ENCODE assay signal across 16 cellular contexts in genomic region chr1:231091415-231091814, GRCh38. TPM values are rescaled to one million over a fixed set of nuclear protein-coding genes. Genes with fewer than 3 reads are reported as not detected.
DNase-seq lines count a peak whose midpoint lies in the region; ATAC-seq, FAIRE-seq and TF ChIP-seq lines count a peak whose summit lies in the region.
"Had no signal": no experiment of that assay in that cellular context is flagged by ENCODE, and none has a peak within 500 bp of the region (broad histone marks: within the 10 kb centered on the region; RNA-seq: fewer than 3 reads in every experiment).

No MANE protein-coding gene starts in this region.

- peak; percentile 9 for DNase-seq in activated CD8-positive, alpha-beta memory T cell treated with anti-CD3 and anti-CD28 coated beads, Interleukin-2, amount 10 ng/mL, durations not matched to agents 7 days and 5 days
- no peak for DNase-seq in activated CD8-positive, alpha-beta memory T cell treated with anti-CD3 and anti-CD28 coated beads, Interleukin-2, amount 50 U/mL, for 4 hours
- DNase-seq in HCT116 (ENCODE audit: low read depth, low spot score) (no peak), K562 (ENCODE audit: extremely low read depth in 1 of 4, low spot score in 3 of 4) (no peak), middle frontal gyrus (ENCODE audit: extremely low spot score, low spot score) (no peak), KG1 (lab: John Stamatoyannopoulos, UW) (no peak)
- DNase-seq: DMS79 treated with DMSO at 0.1 percent for 48 hours, GF-D8, GOT3 had no signal

- H3K9ac ChIP-seq in HCT116 (ENCODE audit: low read length) (no peak overlapping the region), K562 (ENCODE audit: insufficient read depth in 1 of 2, low read depth in 2 of 2, low read length in 2 of 2) (no peak overlapping the region)
- H3K9ac ChIP-seq: BLaER1 had no signal

- H3K4me3 Mint-ChIP-seq in activated CD8-positive, alpha-beta memory T cell treated with anti-CD3 and anti-CD28 coated beads, Interleukin-2, amount 10 ng/mL, durations not matched to agents 7 days and 5 days, result no peak overlapping the region
- H3K4me3 Mint-ChIP-seq: CD4-positive, alpha-beta memory T cell; H9 had no signal

- RAD21 ChIA-PET in HCT116 (lab: Charles Lee; ENCODE audit: low non-redundant PET in 1 of 2, low total read pairs in 2 of 2, uncharacterized antibody in 2 of 2, unreplicated experiment in 2 of 2), result interaction anchor here in 1 of 2 experiments (1.0 kb wide), 1 partner anchor 293 kb away, joined by 8 read pairs; no protein-coding TSS in a partner anchor

- peaks cover 0 to 7% of the 10 kb centered on the region in 2 experiments; a peak in 1 of 4 replicates for H3K4me1 ChIP-seq in HCT116 (ENCODE audit: control insufficient read depth in 1 of 2, insufficient read depth in 2 of 2, low read length in 2 of 2)
- peaks cover 0 to 5% of the 10 kb centered on the region in 2 experiments; a peak in 4 of 5 replicates for H3K4me1 ChIP-seq in K562 (replicated peaks in 1 of 2; ENCODE audit: control insufficient read depth in 2 of 2, insufficient read depth in 2 of 2, low read length in 2 of 2)

- no peaks in the 10 kb centered on the region for H4K20me1 ChIP-seq in HCT116 (ENCODE audit: insufficient read depth)
- H4K20me1 ChIP-seq in K562 (replicated peaks; ENCODE audit: control insufficient read depth, insufficient read depth, low read length), result no peaks in the 10 kb centered on the region
- H4K20me1 ChIP-seq: BLaER1 had no signal

- no peak for FAIRE-seq in K562 (lab: Jason Lieb, UNC)

- H3K27me3 ChIP-seq in HCT116 (ENCODE audit: insufficient read depth, low read length) (no peaks in the 10 kb centered on the region; the same call in 1 of the 2 replicates), K562 (ENCODE audit: control insufficient read depth in 2 of 2, insufficient read depth in 2 of 2, low read length in 2 of 2) (peaks cover 7 to 18% of the 10 kb centered on the region in 2 experiments; a peak in 4 of 5 replicates)
- H3K27me3 ChIP-seq: BLaER1 had no signal

- CTCF ChIA-PET in activated CD8-positive, alpha-beta memory T cell treated with anti-CD3 and anti-CD28 coated beads, Interleukin-2, amount 10 ng/mL, durations not matched to agents 7 days and 5 days (lab: Charles Lee), result interaction anchor here (1.0 to 2.6 kb wide), 5 partner anchors 15 to 175 kb away, joined by 3 to 9 read pairs (median 4); no protein-coding TSS in a partner anchor
- CTCF ChIA-PET in HCT116 (lab: Charles Lee) (interaction anchor here (1.0 to 2.3 kb wide), 7 partner anchors 10 to 349 kb away, joined by 3 to 7 read pairs (median 4); no protein-coding TSS in a partner anchor), K562 (lab: Yijun Ruan, JAX; ENCODE audit: low intra/inter-chr PET ratio) (interaction anchor here (0.9 to 4.1 kb wide), 3 partner anchors 120 to 174 kb away, joined by 4 to 15 read pairs (median 14); no protein-coding TSS in a partner anchor)

- WGBS in K562 (ENCODE audit: insufficient coverage, low coverage, missing lambda C conversion rate), result 6% methylated on average over 6 of the region's 6 CpGs

- H3K9me3 Mint-ChIP-seq in activated CD8-positive, alpha-beta memory T cell treated with anti-CD3 and anti-CD28 coated beads, Interleukin-2, amount 10 ng/mL, durations not matched to agents 7 days and 5 days (ENCODE audit: low read depth), result no peaks in the 10 kb centered on the region
- H3K9me3 Mint-ChIP-seq: CD14-positive monocyte; CD4-positive, alpha-beta memory T cell had no signal

- ATAC-seq in activated CD8-positive, alpha-beta memory T cell treated with anti-CD3 and anti-CD28 coated beads, Interleukin-2, amount 10 ng/mL, durations not matched to agents 7 days and 5 days, result no peak
- ATAC-seq in HCT116, result no peak
- ATAC-seq in K562, result peak; percentile 8; the same call in 2 of the 3 replicates
- no peak for ATAC-seq in HG03439 (IDR thresholded peaks at IDR 0.05; ENCODE audit: unreplicated experiment)

- H3K27ac Mint-ChIP-seq in activated CD8-positive, alpha-beta memory T cell treated with anti-CD3 and anti-CD28 coated beads, Interleukin-2, amount 10 ng/mL, durations not matched to agents 7 days and 5 days, result no peak overlapping the region
- H3K27ac Mint-ChIP-seq: CD4-positive, alpha-beta memory T cell; H9 had no signal

- no peak for TF ChIP-seq POLR2A in HCT116 (IDR thresholded peaks at IDR 0.05; ENCODE audit: borderline replicate concordance, extremely low read depth, insufficient read depth, insufficient read length)
- no peak for TF ChIP-seq POLR2A in K562 (conservative IDR thresholded peaks at IDR 0.05)

- H2AFZ ChIP-seq in HCT116 (ENCODE audit: low read depth, low read length, poor library complexity, severe bottlenecking) (peak overlapping the region; percentile 75), K562 (ENCODE audit: low read depth, low read length) (peak overlapping the region; percentile 89)

- no TSS peak for BruUV-seq in HCT116 (replicated peaks; lab: Mats Ljungman, UMichigan)
- no TSS peak for BruUV-seq in K562 (replicated peaks; lab: Mats Ljungman, UMichigan)

- TF ChIP-seq EP300 in K562 (IDR thresholded peaks at IDR 0.05; ENCODE audit: low read length), result no peak

- H3K36me3 ChIP-seq in HCT116 (ENCODE audit: control insufficient read depth in 1 of 2, insufficient read depth in 2 of 2, low read length in 2 of 2) (no peaks in the 10 kb centered on the region), K562 (ENCODE audit: control insufficient read depth, insufficient read depth, low read length) (no peaks in the 10 kb centered on the region)
- H3K36me3 ChIP-seq: BLaER1 had no signal

- TF ChIP-seq RAD21 in HCT116 (IDR thresholded peaks at IDR 0.05; ENCODE audit: low read depth) (no peak), K562 (CRISPR knock-in tag; conservative IDR thresholded peaks at IDR 0.05 in 1 of 2, IDR thresholded peaks at IDR 0.05 in 1 of 2) (no peak)

- POLR2A ChIA-PET in HCT116 (lab: Charles Lee) (no interaction called here), K562 (lab: Yijun Ruan, JAX) (interaction anchor here (1.6 kb wide), 2 partner anchors 24 to 119 kb away, joined by 3 to 5 read pairs; no protein-coding TSS in a partner anchor)

- no peaks in the 10 kb centered on the region for H3K36me3 Mint-ChIP-seq in activated CD8-positive, alpha-beta memory T cell treated with anti-CD3 and anti-CD28 coated beads, Interleukin-2, amount 10 ng/mL, durations not matched to agents 7 days and 5 days
- H3K36me3 Mint-ChIP-seq: CD14-positive monocyte; CD4-positive, alpha-beta memory T cell had no signal

- peaks cover 27% of the 10 kb centered on the region for H3K27me3 Mint-ChIP-seq in activated CD8-positive, alpha-beta memory T cell treated with anti-CD3 and anti-CD28 coated beads, Interleukin-2, amount 10 ng/mL, durations not matched to agents 7 days and 5 days

- intact Hi-C loops in HCT116 (cut with micrococcal nuclease) (loop anchor here (5.0 kb wide), 1 partner anchor 459 kb away; no protein-coding TSS in a partner anchor), K562 (cut with micrococcal nuclease) (loop anchor here (1.0 to 10.0 kb wide), 5 partner anchors 74 to 513 kb away; partner anchors contain the start of genes ARV1 and TTC13)

- in situ Hi-C loops in K562 (cut with MboI), result no loop called here

- no peaks in the 10 kb centered on the region for H3K4me1 Mint-ChIP-seq in activated CD8-positive, alpha-beta memory T cell treated with anti-CD3 and anti-CD28 coated beads, Interleukin-2, amount 10 ng/mL, durations not matched to agents 7 days and 5 days

- TF ChIP-seq CTCF in HCT116 (IDR thresholded peaks at IDR 0.05 in 2 of 3, conservative IDR thresholded peaks at IDR 0.05 in 1 of 3; ENCODE audit: borderline replicate concordance in 1 of 3, insufficient read depth in 1 of 3, low read depth in 2 of 3, low read length in 2 of 3) (no peak), K562 (IDR thresholded peaks at IDR 0.05 in 2 of 3, conservative IDR thresholded peaks at IDR 0.05 in 1 of 3; ENCODE audit: insufficient read depth in 2 of 3, low read depth in 1 of 3, low read length in 3 of 3) (no peak)

- no peaks in the 10 kb centered on the region for H3K9me1 ChIP-seq in K562 (ENCODE audit: control insufficient read depth, insufficient read depth, low read length)

- H3K9me3 ChIP-seq in HCT116 (ENCODE audit: control insufficient read depth in 1 of 2, insufficient read depth in 1 of 2, low read depth in 1 of 2, low read length in 2 of 2), result no peaks in the 10 kb centered on the region
- no peaks in the 10 kb centered on the region for H3K9me3 ChIP-seq in K562 (replicated peaks; ENCODE audit: control insufficient read depth, insufficient read depth, low read depth, low read length)
- H3K9me3 ChIP-seq: BLaER1 had no signal

- no peaks in the 10 kb centered on the region for H3K79me2 ChIP-seq in HCT116 (ENCODE audit: insufficient read depth, low read length)
- no peaks in the 10 kb centered on the region for H3K79me2 ChIP-seq in K562 (ENCODE audit: control insufficient read depth, insufficient read depth, low read length)

- H3K4me3 ChIP-seq in HCT116 (replicated peaks in 1 of 2; ENCODE audit: low read depth in 1 of 2, low read length in 2 of 2) (no peak overlapping the region), K562 (no peak overlapping the region)
- H3K4me3 ChIP-seq: BLaER1 had no signal

- peak overlapping the region; percentile 43 for H3K4me2 ChIP-seq in HCT116 (ENCODE audit: low read length)
- H3K4me2 ChIP-seq in K562 (ENCODE audit: insufficient read depth, low read length), result peak overlapping the region; percentile 65
- H3K4me2 ChIP-seq: BLaER1 had no signal

- H3K27ac ChIP-seq in HCT116 (ENCODE audit: low read depth, low read length) (no peak overlapping the region), K562 (ENCODE audit: extremely low read depth, low read depth, low read length) (no peak overlapping the region)
- H3K27ac ChIP-seq: 22Rv1, BLaER1, HL-60 had no signal

- H3K9me2 ChIP-seq in HCT116 (ENCODE audit: insufficient read depth), result no peaks in the 10 kb centered on the region

RNA-seq across cellular contexts. Expression of gene FAM89A, which starts 51.4 kb away (rescaled TPM):
- 1 to 10 TPM; 5.9 to 9.8 TPM for total RNA-seq in activated CD8-positive, alpha-beta memory T cell treated with anti-CD3 and anti-CD28 coated beads, Interleukin-2, amount 10 ng/mL, durations not matched to agents 7 days and 5 days
- total RNA-seq in HCT116 (2021; ENCODE audit: unreplicated experiment) (23.6 TPM), K562 (2014; rRNA removed) (66.2 TPM in 2 replicates), K562 (2014; rRNA removed; fragmentation: Illumina TruSeq; extraction: Trizol) (43.3 and 43.5 TPM in 2 replicates), K562 (2015; rRNA removed; fragmentation: Illumina TruSeq; extraction: Trizol) (25.1 and 29.3 TPM in 2 replicates), K562 (2021) (56.5 and 56.9 TPM in 2 replicates)
- polyA plus RNA-seq in HCT116 (2012), result 18.6 and 19.9 TPM in 2 replicates
- 18.2 and 25.0 TPM in 2 replicates for total RNA-seq in K562 (2011; cell fraction: chromatin; rRNA removed; ENCODE audit: low replicate concordance)
- 12.5 and 13.6 TPM in 2 replicates for total RNA-seq in K562 (2011; cell fraction: nucleolus; rRNA removed)
- 18.5 and 25.7 TPM in 2 replicates for total RNA-seq in K562 (2011; cell fraction: nucleoplasm; rRNA removed)
- polyA plus RNA-seq in K562 (2011; rRNA removed) (25.6 and 45.4 TPM in 2 replicates), K562 (2014; fragmentation: Illumina TruSeq; extraction: Trizol) (41.0 and 42.1 TPM in 2 replicates), K562 (2014; fragmentation: Nextera tagmentation; extraction: Ambion mirVana) (10 to 100 TPM in 1 of 2 experiments, 1 to 10 TPM in 1; 8.7 to 13.3 TPM), K562 (2014; rRNA removed) (54.5 and 56.0 TPM in 2 replicates)
- polyA plus RNA-seq in K562 (2011; cell fraction: cytosol; rRNA removed), result 26.9 and 37.2 TPM in 2 replicates
- 11.3 and 14.9 TPM in 2 replicates for polyA plus RNA-seq in K562 (2011; cell fraction: nucleus; rRNA removed)
- polyA plus RNA-seq in K562 (2012), result 41.1 and 110 TPM in 2 replicates
- polyA minus RNA-seq in K562 (2011; rRNA and poly(A)+ RNA removed), result 21.1 and 30.9 TPM in 2 replicates
- polyA minus RNA-seq in K562 (2011; cell fraction: cytosol; rRNA and poly(A)+ RNA removed), result 6.7 and 15.0 TPM in 2 replicates
- 8.4 and 9.6 TPM in 2 replicates for polyA minus RNA-seq in K562 (2011; cell fraction: nucleus; rRNA and poly(A)+ RNA removed)
